ENCODE assay signal across 1 cellular context in genomic region chrX:107324493-107325310, GRCh38.
A peak's percentile ranks its signal among the peaks of the same experiment; 100 is the strongest.
TF ChIP-seq lines count a peak whose summit lies in the region.

No MANE protein-coding gene starts in this region.

TF ChIP-seq in HEK293, 187 proteins besides CTCF, POLR2A, EP300 and RAD21 (continued from another document):
- TF ChIP-seq, protein P1, sequence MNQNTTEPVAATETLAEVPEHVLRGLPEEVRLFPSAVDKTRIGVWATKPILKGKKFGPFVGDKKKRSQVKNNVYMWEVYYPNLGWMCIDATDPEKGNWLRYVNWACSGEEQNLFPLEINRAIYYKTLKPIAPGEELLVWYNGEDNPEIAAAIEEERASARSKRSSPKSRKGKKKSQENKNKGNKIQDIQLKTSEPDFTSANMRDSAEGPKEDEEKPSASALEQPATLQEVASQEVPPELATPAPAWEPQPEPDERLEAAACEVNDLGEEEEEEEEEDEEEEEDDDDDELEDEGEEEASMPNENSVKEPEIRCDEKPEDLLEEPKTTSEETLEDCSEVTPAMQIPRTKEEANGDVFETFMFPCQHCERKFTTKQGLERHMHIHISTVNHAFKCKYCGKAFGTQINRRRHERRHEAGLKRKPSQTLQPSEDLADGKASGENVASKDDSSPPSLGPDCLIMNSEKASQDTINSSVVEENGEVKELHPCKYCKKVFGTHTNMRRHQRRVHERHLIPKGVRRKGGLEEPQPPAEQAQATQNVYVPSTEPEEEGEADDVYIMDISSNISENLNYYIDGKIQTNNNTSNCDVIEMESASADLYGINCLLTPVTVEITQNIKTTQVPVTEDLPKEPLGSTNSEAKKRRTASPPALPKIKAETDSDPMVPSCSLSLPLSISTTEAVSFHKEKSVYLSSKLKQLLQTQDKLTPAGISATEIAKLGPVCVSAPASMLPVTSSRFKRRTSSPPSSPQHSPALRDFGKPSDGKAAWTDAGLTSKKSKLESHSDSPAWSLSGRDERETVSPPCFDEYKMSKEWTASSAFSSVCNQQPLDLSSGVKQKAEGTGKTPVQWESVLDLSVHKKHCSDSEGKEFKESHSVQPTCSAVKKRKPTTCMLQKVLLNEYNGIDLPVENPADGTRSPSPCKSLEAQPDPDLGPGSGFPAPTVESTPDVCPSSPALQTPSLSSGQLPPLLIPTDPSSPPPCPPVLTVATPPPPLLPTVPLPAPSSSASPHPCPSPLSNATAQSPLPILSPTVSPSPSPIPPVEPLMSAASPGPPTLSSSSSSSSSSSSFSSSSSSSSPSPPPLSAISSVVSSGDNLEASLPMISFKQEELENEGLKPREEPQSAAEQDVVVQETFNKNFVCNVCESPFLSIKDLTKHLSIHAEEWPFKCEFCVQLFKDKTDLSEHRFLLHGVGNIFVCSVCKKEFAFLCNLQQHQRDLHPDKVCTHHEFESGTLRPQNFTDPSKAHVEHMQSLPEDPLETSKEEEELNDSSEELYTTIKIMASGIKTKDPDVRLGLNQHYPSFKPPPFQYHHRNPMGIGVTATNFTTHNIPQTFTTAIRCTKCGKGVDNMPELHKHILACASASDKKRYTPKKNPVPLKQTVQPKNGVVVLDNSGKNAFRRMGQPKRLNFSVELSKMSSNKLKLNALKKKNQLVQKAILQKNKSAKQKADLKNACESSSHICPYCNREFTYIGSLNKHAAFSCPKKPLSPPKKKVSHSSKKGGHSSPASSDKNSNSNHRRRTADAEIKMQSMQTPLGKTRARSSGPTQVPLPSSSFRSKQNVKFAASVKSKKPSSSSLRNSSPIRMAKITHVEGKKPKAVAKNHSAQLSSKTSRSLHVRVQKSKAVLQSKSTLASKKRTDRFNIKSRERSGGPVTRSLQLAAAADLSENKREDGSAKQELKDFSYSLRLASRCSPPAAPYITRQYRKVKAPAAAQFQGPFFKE (tag by site-specific recombination; IDR thresholded peaks at IDR 0.05; ENCODE audit: borderline replicate concordance) = no peak
- peak; percentile 64 for TF ChIP-seq ZNF335 (tag by site-specific recombination; conservative IDR thresholded peaks at IDR 0.05)
- TF ChIP-seq SP2 (tag by site-specific recombination; IDR thresholded peaks at IDR 0.05) = peak; percentile 55
- TF ChIP-seq, protein P2, sequence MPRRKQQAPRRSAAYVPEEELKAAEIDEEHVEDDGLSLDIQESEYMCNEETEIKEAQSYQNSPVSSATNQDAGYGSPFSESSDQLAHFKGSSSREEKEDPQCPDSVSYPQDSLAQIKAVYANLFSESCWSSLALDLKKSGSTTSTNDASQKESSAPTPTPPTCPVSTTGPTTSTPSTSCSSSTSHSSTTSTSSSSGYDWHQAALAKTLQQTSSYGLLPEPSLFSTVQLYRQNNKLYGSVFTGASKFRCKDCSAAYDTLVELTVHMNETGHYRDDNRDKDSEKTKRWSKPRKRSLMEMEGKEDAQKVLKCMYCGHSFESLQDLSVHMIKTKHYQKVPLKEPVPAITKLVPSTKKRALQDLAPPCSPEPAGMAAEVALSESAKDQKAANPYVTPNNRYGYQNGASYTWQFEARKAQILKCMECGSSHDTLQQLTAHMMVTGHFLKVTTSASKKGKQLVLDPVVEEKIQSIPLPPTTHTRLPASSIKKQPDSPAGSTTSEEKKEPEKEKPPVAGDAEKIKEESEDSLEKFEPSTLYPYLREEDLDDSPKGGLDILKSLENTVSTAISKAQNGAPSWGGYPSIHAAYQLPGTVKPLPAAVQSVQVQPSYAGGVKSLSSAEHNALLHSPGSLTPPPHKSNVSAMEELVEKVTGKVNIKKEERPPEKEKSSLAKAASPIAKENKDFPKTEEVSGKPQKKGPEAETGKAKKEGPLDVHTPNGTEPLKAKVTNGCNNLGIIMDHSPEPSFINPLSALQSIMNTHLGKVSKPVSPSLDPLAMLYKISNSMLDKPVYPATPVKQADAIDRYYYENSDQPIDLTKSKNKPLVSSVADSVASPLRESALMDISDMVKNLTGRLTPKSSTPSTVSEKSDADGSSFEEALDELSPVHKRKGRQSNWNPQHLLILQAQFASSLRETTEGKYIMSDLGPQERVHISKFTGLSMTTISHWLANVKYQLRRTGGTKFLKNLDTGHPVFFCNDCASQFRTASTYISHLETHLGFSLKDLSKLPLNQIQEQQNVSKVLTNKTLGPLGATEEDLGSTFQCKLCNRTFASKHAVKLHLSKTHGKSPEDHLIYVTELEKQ (tag by site-specific recombination; IDR thresholded peaks at IDR 0.05; ENCODE audit: borderline replicate concordance) = no peak
- TF ChIP-seq ZNF548 (tag by site-specific recombination; IDR thresholded peaks at IDR 0.05) = no peak
- no peak for TF ChIP-seq ZNF302 (tag by site-specific recombination; IDR thresholded peaks at IDR 0.05; ENCODE audit: low read depth)
- TF ChIP-seq ZBTB21 (tag by site-specific recombination; IDR thresholded peaks at IDR 0.05) = no peak
- TF ChIP-seq REST (tag by site-specific recombination; IDR thresholded peaks at IDR 0.05) = peak; percentile 99
- TF ChIP-seq ZNF148 (tag by site-specific recombination; IDR thresholded peaks at IDR 0.05; ENCODE audit: borderline replicate concordance) = no peak
- TF ChIP-seq ZFP37 (tag by site-specific recombination; IDR thresholded peaks at IDR 0.05) = no peak
- TF ChIP-seq ZBTB17 (tag by site-specific recombination; IDR thresholded peaks at IDR 0.05) = peak; percentile 65
- no peak for TF ChIP-seq ATF2 (tag by site-specific recombination; IDR thresholded peaks at IDR 0.05; ENCODE audit: low read depth)
